Comparison of ENCODE assay signal across 12 cellular contexts in the genomic region with DNA sequence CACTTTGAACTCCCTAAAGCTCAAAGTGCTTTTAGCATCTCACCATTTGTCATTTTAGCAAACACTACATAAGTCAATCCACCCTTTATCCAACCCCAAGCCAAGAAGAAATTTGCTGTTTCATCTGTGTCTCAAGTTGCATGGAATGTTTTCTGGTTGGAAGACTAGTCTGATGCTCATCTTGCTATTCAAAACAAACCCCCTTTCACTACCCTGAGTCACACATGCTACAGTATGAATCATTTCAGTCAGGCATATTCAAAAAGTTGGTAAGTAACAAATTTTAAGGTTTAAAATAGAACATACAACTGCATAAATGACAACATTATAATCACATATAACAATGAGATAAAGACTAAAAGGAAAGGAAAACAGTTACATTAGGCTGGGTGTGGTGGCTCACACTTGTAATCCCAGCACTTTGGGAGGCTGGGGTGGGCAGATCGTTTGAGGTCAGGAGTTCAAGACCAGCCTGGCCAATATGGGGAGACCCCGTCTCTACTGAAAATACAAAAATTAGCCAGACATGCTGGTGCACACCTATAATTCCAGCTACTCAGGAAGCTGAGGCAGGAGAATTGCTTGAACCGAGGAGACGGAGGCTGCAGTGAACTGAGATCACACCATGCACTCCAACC. TPM values are rescaled to one million over a fixed set of nuclear protein-coding genes. Genes with fewer than 3 reads are reported as not detected.
DNase-seq lines count a peak whose midpoint lies in the region; ATAC-seq, FAIRE-seq and TF ChIP-seq lines count a peak whose summit lies in the region.
"Had no signal": no experiment of that assay in that cellular context is flagged by ENCODE, and none has a peak within 500 bp of the region (broad histone marks: within the 10 kb centered on the region; RNA-seq: fewer than 3 reads in every experiment).

No MANE protein-coding gene starts in this region.

- no peaks in the 10 kb centered on the region for H3K9me3 Mint-ChIP-seq in stimulated activated memory B cell treated with anti-CD40 and anti-IgM and Interleukin-4, amounts not matched to agents 10 μg/mL and 1 μg/mL and 100 μg/mL, for 72 hours
- no peaks in the 10 kb centered on the region for H3K9me3 Mint-ChIP-seq in Caco-2 (ENCODE audit: unreplicated experiment)

- ATAC-seq in stimulated activated memory B cell treated with anti-CD40 and anti-IgM and Interleukin-4, amounts not matched to agents 10 μg/mL and 1 μg/mL and 100 μg/mL, for 72 hours, result no peak
- ATAC-seq in HG03342 (IDR thresholded peaks at IDR 0.05; ENCODE audit: unreplicated experiment), result no peak

- H3K27me3 Mint-ChIP-seq in stimulated activated memory B cell treated with anti-CD40 and anti-IgM and Interleukin-4, amounts not matched to agents 10 μg/mL and 1 μg/mL and 100 μg/mL, for 72 hours, result no peaks in the 10 kb centered on the region
- H3K27me3 Mint-ChIP-seq in Caco-2 (ENCODE audit: insufficient read depth, unreplicated experiment), result no peaks in the 10 kb centered on the region

- whole genome bisulfite sequencing in testis, 2 donors, result 89 to 92% methylated on average over 4 of the region's 4 CpGs

- POLR2A ChIA-PET in Caco-2 (lab: Charles Lee), result interaction anchor here (0.6 kb wide), 1 partner anchor 138 kb away, joined by 3 read pairs; no protein-coding TSS in a partner anchor

- H3K4me2 ChIP-seq in keratinocyte (ENCODE audit: control insufficient read depth, extremely low read depth, insufficient read depth, low read depth, low read length), result peak overlapping the region; percentile 9

- peak; percentile 67 for FAIRE-seq in keratinocyte (lab: Jason Lieb, UNC)
- FAIRE-seq: G401.6 had no signal

- dilution Hi-C loops in keratinocyte (cut with MboI; ENCODE audit: extremely low pct_ligation_motif_present, low sequenced_read_pairs), result no loop called here

- H3K4me1 ChIP-seq in adipocyte (ENCODE audit: control insufficient read depth, insufficient read depth, low read length), result peaks cover 28% of the 10 kb centered on the region
- peaks cover 25% of the 10 kb centered on the region for H3K4me1 ChIP-seq in keratinocyte (ENCODE audit: control insufficient read depth, extremely low read depth, insufficient read depth, low read length)
- H3K4me1 ChIP-seq in testis, result no peaks in the 10 kb centered on the region
- H3K4me1 ChIP-seq in Caco-2, result peaks cover 6% of the 10 kb centered on the region; the same call in 1 of the 2 replicates

- BruUV-seq in Caco-2 (replicated peaks; lab: Mats Ljungman, UMichigan), result no TSS peak

- CTCF ChIA-PET in Caco-2 (lab: Charles Lee), result interaction anchor here (0.6 kb wide), 1 partner anchor 152 kb away, joined by 5 read pairs; no protein-coding TSS in a partner anchor

- no peak overlapping the region for H2AFZ ChIP-seq in keratinocyte (ENCODE audit: control insufficient read depth, low read length)

- no peaks in the 10 kb centered on the region for H4K20me1 ChIP-seq in keratinocyte (ENCODE audit: control insufficient read depth, extremely low read depth, insufficient read depth, low read length)

- no peak for TF ChIP-seq CTCF in keratinocyte (optimal IDR thresholded peaks at IDR 0.05 in 1 of 3, IDR thresholded peaks at IDR 0.05 in 1 of 3, conservative IDR thresholded peaks at IDR 0.05 in 1 of 3; ENCODE audit: extremely low read depth in 1 of 3, insufficient read depth in 2 of 3, low read length in 3 of 3)
- TF ChIP-seq CTCF in testis (IDR thresholded peaks at IDR 0.05), result no peak
- no peak for TF ChIP-seq CTCF in Caco-2 (IDR thresholded peaks at IDR 0.05; ENCODE audit: insufficient read depth in 1 of 2, low read depth in 1 of 2, low read length in 1 of 2, severe bottlenecking in 1 of 2, unreplicated experiment in 1 of 2)

- intact Hi-C loops in testis (cut with DNase I; ENCODE audit: low total_unique reads), result no loop called here
- intact Hi-C loops in Caco-2 (cut with micrococcal nuclease; ENCODE audit: unreplicated experiment), result no loop called here

- peaks cover 22% of the 10 kb centered on the region for H3K36me3 ChIP-seq in adipocyte (ENCODE audit: control insufficient read depth, insufficient read depth, low read length, severe bottlenecking)
- peaks cover 0 to 4% of the 10 kb centered on the region in 2 experiments for H3K36me3 ChIP-seq in keratinocyte (ENCODE audit: control insufficient read depth in 2 of 2, extremely low read depth in 1 of 2, insufficient read depth in 2 of 2, low read length in 2 of 2)
- H3K36me3 ChIP-seq in testis (ENCODE audit: low read depth, missing control alignments), result no peaks in the 10 kb centered on the region
- no peaks in the 10 kb centered on the region for H3K36me3 ChIP-seq in Caco-2 (ENCODE audit: control insufficient read depth, insufficient read depth, low read length)

- H3K27me3 ChIP-seq in adipocyte (replicated peaks; ENCODE audit: control insufficient read depth, insufficient read depth, low read length) (no peaks in the 10 kb centered on the region), keratinocyte (ENCODE audit: control insufficient read depth, extremely low read depth, insufficient read depth, low read length) (no peaks in the 10 kb centered on the region), testis (no peaks in the 10 kb centered on the region), Caco-2 (replicated peaks; ENCODE audit: control insufficient read depth, insufficient read depth, low read length) (no peaks in the 10 kb centered on the region)
- H3K27me3 ChIP-seq: spleen had no signal

- peak; percentile 75 for DNase-seq in AG08396 (ENCODE audit: low spot score)
- peak; percentile 83 for DNase-seq in HS-27A (ENCODE audit: low read depth)
- peak; percentile 94 for DNase-seq in adipocyte (ENCODE audit: low read depth)
- DNase-seq in keratinocyte (ENCODE audit: low read depth, low spot score), result peak; percentile 77
- no peak for DNase-seq in testis
- no peak for DNase-seq in Caco-2
- DNase-seq: central memory CD4-positive, alpha-beta T cell; NCI-H510A; spleen had no signal

- peaks cover 5% of the 10 kb centered on the region for H3K9me1 ChIP-seq in keratinocyte (ENCODE audit: control insufficient read depth, extremely low read depth, insufficient read depth, low read length)

- H3K4me3 ChIP-seq in adipocyte (ENCODE audit: low read length) (no peak overlapping the region), keratinocyte (ENCODE audit: control insufficient read depth in 2 of 3, extremely low read depth in 1 of 3, insufficient read depth in 2 of 3, low read depth in 1 of 3, low read length in 3 of 3) (no peak overlapping the region), testis (no peak overlapping the region), Caco-2 (ENCODE audit: low read depth, low read length) (no peak overlapping the region)
- H3K4me3 ChIP-seq: spleen had no signal

- peak overlapping the region; percentile 68 for H3K27ac ChIP-seq in keratinocyte (ENCODE audit: control insufficient read depth, insufficient read depth, low read length)
- H3K27ac ChIP-seq in testis, result no peak overlapping the region
- H3K27ac ChIP-seq: spleen had no signal

- H3K79me2 ChIP-seq in keratinocyte (ENCODE audit: control insufficient read depth, insufficient read depth, low read length), result no peaks in the 10 kb centered on the region

- H3K4me1 Mint-ChIP-seq in stimulated activated memory B cell treated with anti-CD40 and anti-IgM and Interleukin-4, amounts not matched to agents 10 μg/mL and 1 μg/mL and 100 μg/mL, for 72 hours, result no peaks in the 10 kb centered on the region
- peaks cover 7% of the 10 kb centered on the region for H3K4me1 Mint-ChIP-seq in Caco-2 (ENCODE audit: low read depth, unreplicated experiment)

- H3K9me3 ChIP-seq in adipocyte (ENCODE audit: control insufficient read depth, low read length), result no peaks in the 10 kb centered on the region
- H3K9me3 ChIP-seq in keratinocyte (ENCODE audit: control insufficient read depth, low read depth, low read length), result no peaks in the 10 kb centered on the region
- no peaks in the 10 kb centered on the region for H3K9me3 ChIP-seq in testis
- H3K9me3 ChIP-seq in Caco-2, result no peaks in the 10 kb centered on the region
- H3K9me3 ChIP-seq: spleen had no signal

- no peak overlapping the region for H3K27ac Mint-ChIP-seq in stimulated activated memory B cell treated with anti-CD40 and anti-IgM and Interleukin-4, amounts not matched to agents 10 μg/mL and 1 μg/mL and 100 μg/mL, for 72 hours
- H3K27ac Mint-ChIP-seq in Caco-2 (ENCODE audit: unreplicated experiment), result no peak overlapping the region

- TF ChIP-seq POLR2A in testis (IDR thresholded peaks at IDR 0.05), result no peak

- peak overlapping the region; percentile 34 for H3K9ac ChIP-seq in adipocyte (ENCODE audit: low read length)
- H3K9ac ChIP-seq in keratinocyte (ENCODE audit: control insufficient read depth, extremely low read depth, insufficient read depth, low read length), result no peak overlapping the region

- H3K36me3 Mint-ChIP-seq in stimulated activated memory B cell treated with anti-CD40 and anti-IgM and Interleukin-4, amounts not matched to agents 10 μg/mL and 1 μg/mL and 100 μg/mL, for 72 hours, result peaks cover 49% of the 10 kb centered on the region
- peaks cover 10% of the 10 kb centered on the region for H3K36me3 Mint-ChIP-seq in Caco-2 (ENCODE audit: insufficient read depth, unreplicated experiment)

- no peak overlapping the region for H3K4me3 Mint-ChIP-seq in stimulated activated memory B cell treated with anti-CD40 and anti-IgM and Interleukin-4, amounts not matched to agents 10 μg/mL and 1 μg/mL and 100 μg/mL, for 72 hours
- H3K4me3 Mint-ChIP-seq in Caco-2 (ENCODE audit: unreplicated experiment), result no peak overlapping the region

RNA-seq across cellular contexts. Expression of a gene that starts 38.7 kb away (rescaled TPM):
- 7.0 to 8.8 TPM (median 7.6 TPM) in 3 replicates for polyA plus RNA-seq in keratinocyte
- 4.7 TPM for polyA plus RNA-seq in keratinocyte (2011; ENCODE audit: low read depth)
- 4.6 and 6.4 TPM in 2 replicates for polyA plus RNA-seq in keratinocyte (2011; cell fraction: cytosol; rRNA removed)
- polyA plus RNA-seq in keratinocyte (2011; cell fraction: nucleus; rRNA removed), result 8.0 and 8.7 TPM in 2 replicates
- polyA plus RNA-seq in keratinocyte (2012; ENCODE audit: low replicate concordance), result 5.8 and 7.1 TPM in 2 replicates
- 6.6 to 11.3 TPM (median 10.7 TPM) in 3 replicates for polyA minus RNA-seq in keratinocyte
- 13.0 TPM for polyA minus RNA-seq in keratinocyte (2011; cell fraction: cytosol; rRNA and poly(A)+ RNA removed)
- 8.3 and 18.5 TPM in 2 replicates for polyA minus RNA-seq in keratinocyte (2011; cell fraction: nucleus; rRNA and poly(A)+ RNA removed)
- 10 to 100 TPM; 15.2 to 17.2 TPM for total RNA-seq in testis
- 15.4 TPM for polyA plus RNA-seq in testis (ENCODE audit: insufficient read depth, low read depth, low replicate concordance)
- total RNA-seq in Caco-2 (2022), result 6.2 and 6.3 TPM in 2 replicates

RNA-seq across cellular contexts. Expression of a gene that starts 51.1 kb away (rescaled TPM):
- polyA plus RNA-seq in keratinocyte (8.8 to 12.3 TPM (median 11.1 TPM) in 3 replicates), testis (ENCODE audit: insufficient read depth, low read depth, low replicate concordance) (11.7 TPM)
- 8.8 TPM for polyA plus RNA-seq in keratinocyte (2011; ENCODE audit: low read depth)
- polyA plus RNA-seq in keratinocyte (2011; cell fraction: cytosol; rRNA removed), result 6.0 and 10.0 TPM in 2 replicates
- 8.2 and 11.1 TPM in 2 replicates for polyA plus RNA-seq in keratinocyte (2011; cell fraction: nucleus; rRNA removed)
- 8.3 TPM in 2 replicates for polyA plus RNA-seq in keratinocyte (2012; ENCODE audit: low replicate concordance)
- polyA minus RNA-seq in keratinocyte, result 4.3 to 35.3 TPM (median 14.1 TPM) in 3 replicates
- polyA minus RNA-seq in keratinocyte (2011; cell fraction: cytosol; rRNA and poly(A)+ RNA removed), result 13.8 TPM
- polyA minus RNA-seq in keratinocyte (2011; cell fraction: nucleus; rRNA and poly(A)+ RNA removed), result 10.4 and 16.1 TPM in 2 replicates
- total RNA-seq in testis (10 to 100 TPM; 19.1 to 20.3 TPM), Caco-2 (2022) (17.9 and 19.0 TPM in 2 replicates)

RNA-seq across cellular contexts. Expression of a gene that starts 54.9 kb away (rescaled TPM):
- polyA plus RNA-seq in keratinocyte, result 0.60 to 1.8 TPM (median 0.83 TPM) in 3 replicates
- 0.27 TPM for polyA plus RNA-seq in keratinocyte (2011; ENCODE audit: low read depth)
- 0.69 and 1.4 TPM in 2 replicates for polyA plus RNA-seq in keratinocyte (2011; cell fraction: cytosol; rRNA removed)
- polyA plus RNA-seq in keratinocyte (2011; cell fraction: nucleus; rRNA removed), result 1.3 and 1.7 TPM in 2 replicates
- 0.17 and 0.79 TPM in 2 replicates for polyA plus RNA-seq in keratinocyte (2012; ENCODE audit: low replicate concordance)
- polyA minus RNA-seq in keratinocyte, result 1.2 to 2.4 TPM (median 2.4 TPM) in 3 replicates
- polyA minus RNA-seq in keratinocyte (2011; cell fraction: cytosol; rRNA and poly(A)+ RNA removed), result 3.1 TPM
- polyA minus RNA-seq in keratinocyte (2011; cell fraction: nucleus; rRNA and poly(A)+ RNA removed), result 0.95 and 1.6 TPM in 2 replicates
- total RNA-seq in testis, result 10 to 100 TPM; 12.1 to 14.7 TPM
- polyA plus RNA-seq in testis (ENCODE audit: insufficient read depth, low read depth, low replicate concordance), result 8.5 TPM
- 0.60 and 0.91 TPM in 2 replicates for total RNA-seq in Caco-2 (2022)

Comparison
In these comparisons a context has a peak if more than half of its experiments do, and no peak if none do; other contexts are left out.
1. DNase-seq: peak in AG08396 (single experiment), HS-27A (single experiment), adipocyte (single experiment) and keratinocyte (single experiment); none in testis (single experiment) and Caco-2 (0 of 2).